In the genomic region with DNA sequence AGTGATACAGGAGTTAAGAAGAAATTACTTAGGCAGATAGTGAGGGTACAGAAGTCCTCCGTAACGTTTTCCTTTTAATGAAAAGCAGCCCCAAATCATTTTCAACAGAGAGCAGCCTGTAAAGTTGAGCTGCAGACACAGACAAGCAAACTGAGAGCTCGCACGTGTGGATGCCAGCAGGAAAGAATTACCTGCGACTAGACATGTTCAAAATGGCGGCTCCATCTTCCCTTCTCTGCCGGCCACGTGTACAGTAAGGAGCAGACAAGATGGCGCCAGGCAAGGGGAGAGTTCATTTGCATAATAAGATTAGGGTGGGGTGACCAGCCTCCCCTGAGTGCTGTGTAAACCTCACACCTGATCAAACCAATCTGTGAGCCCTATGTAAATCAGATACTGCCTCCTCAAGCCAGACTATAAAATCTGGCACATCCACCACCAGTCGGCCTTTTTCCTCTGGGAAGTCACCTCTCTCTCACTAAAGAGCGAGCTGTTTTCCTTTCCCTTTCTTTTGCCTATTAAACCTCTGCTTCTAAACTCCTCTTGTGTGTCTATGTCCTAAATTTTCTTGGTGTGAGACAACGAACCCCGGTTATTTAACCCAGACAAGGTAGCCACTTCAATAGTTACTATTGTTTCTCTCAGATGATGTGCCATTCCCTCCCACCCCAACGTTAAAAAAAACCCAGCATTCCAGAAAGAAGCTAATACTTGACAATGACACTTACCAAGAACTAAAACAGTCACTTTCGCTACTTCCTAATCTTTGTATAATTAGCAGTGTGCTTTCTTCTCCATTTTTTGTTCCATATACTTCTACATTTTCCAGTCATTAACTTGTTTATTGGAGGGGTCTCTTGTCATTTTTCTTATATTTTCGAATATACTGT, we compare ENCODE assay signal across 1 cellular context.
A peak's percentile ranks its signal among the peaks of the same experiment; 100 is the strongest.
TF ChIP-seq lines count a peak whose summit lies in the region.

No MANE protein-coding gene starts in this region.

TF ChIP-seq in K562, 482 proteins besides CTCF, POLR2A, EP300 and RAD21 (continued from another document and continues in another):
- TF ChIP-seq, protein P1, sequence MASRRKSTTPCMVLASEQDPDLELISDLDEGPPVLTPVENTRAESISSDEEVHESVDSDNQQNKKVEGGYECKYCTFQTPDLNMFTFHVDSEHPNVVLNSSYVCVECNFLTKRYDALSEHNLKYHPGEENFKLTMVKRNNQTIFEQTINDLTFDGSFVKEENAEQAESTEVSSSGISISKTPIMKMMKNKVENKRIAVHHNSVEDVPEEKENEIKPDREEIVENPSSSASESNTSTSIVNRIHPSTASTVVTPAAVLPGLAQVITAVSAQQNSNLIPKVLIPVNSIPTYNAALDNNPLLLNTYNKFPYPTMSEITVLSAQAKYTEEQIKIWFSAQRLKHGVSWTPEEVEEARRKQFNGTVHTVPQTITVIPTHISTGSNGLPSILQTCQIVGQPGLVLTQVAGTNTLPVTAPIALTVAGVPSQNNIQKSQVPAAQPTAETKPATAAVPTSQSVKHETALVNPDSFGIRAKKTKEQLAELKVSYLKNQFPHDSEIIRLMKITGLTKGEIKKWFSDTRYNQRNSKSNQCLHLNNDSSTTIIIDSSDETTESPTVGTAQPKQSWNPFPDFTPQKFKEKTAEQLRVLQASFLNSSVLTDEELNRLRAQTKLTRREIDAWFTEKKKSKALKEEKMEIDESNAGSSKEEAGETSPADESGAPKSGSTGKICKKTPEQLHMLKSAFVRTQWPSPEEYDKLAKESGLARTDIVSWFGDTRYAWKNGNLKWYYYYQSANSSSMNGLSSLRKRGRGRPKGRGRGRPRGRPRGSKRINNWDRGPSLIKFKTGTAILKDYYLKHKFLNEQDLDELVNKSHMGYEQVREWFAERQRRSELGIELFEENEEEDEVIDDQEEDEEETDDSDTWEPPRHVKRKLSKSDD (conservative IDR thresholded peaks at IDR 0.05; ENCODE audit: low read length), result 0 out of 2 replicates have a peak, but pooled peaks have one; percentile 50
- TF ChIP-seq BRF1 (IDR thresholded peaks at IDR 0.05; ENCODE audit: borderline replicate concordance, extremely low read depth, insufficient read length) (no peak), TAF1 (IDR thresholded peaks at IDR 0.05; ENCODE audit: control insufficient read depth, extremely low read depth, insufficient read depth, low read length, severe bottlenecking) (no peak), CHCHD3 (CRISPR knock-in tag; IDR thresholded peaks at IDR 0.05) (no peak), ZNF436 (CRISPR knock-in tag; IDR thresholded peaks at IDR 0.05) (no peak), CREBBP (IDR thresholded peaks at IDR 0.05; ENCODE audit: low read depth, low read length) (no peak), ZNF263 (CRISPR knock-in tag; IDR thresholded peaks at IDR 0.05; ENCODE audit: borderline replicate concordance) (no peak), KLF13 (tag; IDR thresholded peaks at IDR 0.05; ENCODE audit: borderline replicate concordance, low read depth) (peak; percentile 68; the same call in 1 of the 2 replicates), ZNF778 (CRISPR knock-in tag; IDR thresholded peaks at IDR 0.05) (no peak), LEF1 (IDR thresholded peaks at IDR 0.05) (no peak), CHD2 (IDR thresholded peaks at IDR 0.05; ENCODE audit: low read depth, low read length) (no peak), ASH1L (IDR thresholded peaks at IDR 0.05; ENCODE audit: borderline replicate concordance, low read depth, partially characterized antibody) (no peak), IFI16 (CRISPR knock-in tag; IDR thresholded peaks at IDR 0.05) (no peak), SREBF1 (IDR thresholded peaks at IDR 0.05; ENCODE audit: borderline replicate concordance, low read depth, low read length) (peak; percentile 75; the same call in 1 of the 2 replicates), ELF1 (tag; IDR thresholded peaks at IDR 0.05) (no peak), ZNF184 (CRISPR knock-in tag; IDR thresholded peaks at IDR 0.05) (no peak), E2F3 (CRISPR knock-in tag; IDR thresholded peaks at IDR 0.05) (no peak), BMI1 (IDR thresholded peaks at IDR 0.05; ENCODE audit: low read length) (no peak), EWSR1 (IDR thresholded peaks at IDR 0.05; ENCODE audit: borderline replicate concordance, low read depth, partially characterized antibody) (no peak), TEAD4 (IDR thresholded peaks at IDR 0.05; ENCODE audit: low read length) (peak; percentile 68), TEAD4 (CRISPR knock-in tag; IDR thresholded peaks at IDR 0.05; ENCODE audit: borderline replicate concordance) (no peak), ZKSCAN3 (CRISPR knock-in tag; IDR thresholded peaks at IDR 0.05) (no peak), ZNF316 (IDR thresholded peaks at IDR 0.05) (no peak), ZNF695 (CRISPR knock-in tag; IDR thresholded peaks at IDR 0.05) (no peak), ZNF561 (CRISPR knock-in tag; conservative IDR thresholded peaks at IDR 0.05) (no peak), ZNF121 (CRISPR knock-in tag; conservative IDR thresholded peaks at IDR 0.05) (no peak), PPARD (CRISPR knock-in tag; IDR thresholded peaks at IDR 0.05) (no peak), KLF6 (CRISPR knock-in tag; IDR thresholded peaks at IDR 0.05; ENCODE audit: borderline replicate concordance) (no peak; the same call in 1 of the 2 replicates), PHTF2 (CRISPR knock-in tag; IDR thresholded peaks at IDR 0.05) (peak; percentile 33; the same call in 1 of the 2 replicates), SUPT5H (IDR thresholded peaks at IDR 0.05) (peak; percentile 54; the same call in 1 of the 2 replicates), ESRRB (CRISPR knock-in tag; IDR thresholded peaks at IDR 0.05; ENCODE audit: borderline replicate concordance) (no peak), MECOM (CRISPR knock-in tag; IDR thresholded peaks at IDR 0.05) (peak; percentile 66; the same call in 1 of the 2 replicates), SAFB2 (IDR thresholded peaks at IDR 0.05; ENCODE audit: borderline replicate concordance, low read depth, low read length, severe bottlenecking) (no peak), ZNF76 (CRISPR knock-in tag; IDR thresholded peaks at IDR 0.05; ENCODE audit: borderline replicate concordance) (no peak), SAP30 (IDR thresholded peaks at IDR 0.05; ENCODE audit: borderline replicate concordance, insufficient read depth, low read depth, low read length, poor library complexity, severe bottlenecking) (no peak), MEF2D (tag; conservative IDR thresholded peaks at IDR 0.05; ENCODE audit: low read depth) (peak; percentile 75; the same call in 1 of the 2 replicates)
- TF ChIP-seq, protein P2, sequence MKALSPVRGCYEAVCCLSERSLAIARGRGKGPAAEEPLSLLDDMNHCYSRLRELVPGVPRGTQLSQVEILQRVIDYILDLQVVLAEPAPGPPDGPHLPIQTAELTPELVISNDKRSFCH (CRISPR knock-in tag; IDR thresholded peaks at IDR 0.05), result 0 out of 2 replicates have a peak, but pooled peaks have one; percentile 34
- TF ChIP-seq, protein P2 (tag; IDR thresholded peaks at IDR 0.05), result no peak
- TF ChIP-seq, protein P3, sequence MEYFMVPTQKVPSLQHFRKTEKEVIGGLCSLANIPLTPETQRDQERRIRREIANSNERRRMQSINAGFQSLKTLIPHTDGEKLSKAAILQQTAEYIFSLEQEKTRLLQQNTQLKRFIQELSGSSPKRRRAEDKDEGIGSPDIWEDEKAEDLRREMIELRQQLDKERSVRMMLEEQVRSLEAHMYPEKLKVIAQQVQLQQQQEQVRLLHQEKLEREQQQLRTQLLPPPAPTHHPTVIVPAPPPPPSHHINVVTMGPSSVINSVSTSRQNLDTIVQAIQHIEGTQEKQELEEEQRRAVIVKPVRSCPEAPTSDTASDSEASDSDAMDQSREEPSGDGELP (CRISPR knock-in tag; IDR thresholded peaks at IDR 0.05; ENCODE audit: borderline replicate concordance), result no peak; the same call in 1 of the 2 replicates
- TF ChIP-seq, protein P4, sequence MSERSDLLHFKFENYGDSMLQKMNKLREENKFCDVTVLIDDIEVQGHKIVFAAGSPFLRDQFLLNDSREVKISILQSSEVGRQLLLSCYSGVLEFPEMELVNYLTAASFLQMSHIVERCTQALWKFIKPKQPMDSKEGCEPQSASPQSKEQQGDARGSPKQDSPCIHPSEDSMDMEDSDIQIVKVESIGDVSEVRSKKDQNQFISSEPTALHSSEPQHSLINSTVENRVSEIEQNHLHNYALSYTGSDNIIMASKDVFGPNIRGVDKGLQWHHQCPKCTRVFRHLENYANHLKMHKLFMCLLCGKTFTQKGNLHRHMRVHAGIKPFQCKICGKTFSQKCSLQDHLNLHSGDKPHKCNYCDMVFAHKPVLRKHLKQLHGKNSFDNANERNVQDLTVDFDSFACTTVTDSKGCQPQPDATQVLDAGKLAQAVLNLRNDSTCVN (CRISPR knock-in tag; IDR thresholded peaks at IDR 0.05), result no peak
- TF ChIP-seq, protein P5, sequence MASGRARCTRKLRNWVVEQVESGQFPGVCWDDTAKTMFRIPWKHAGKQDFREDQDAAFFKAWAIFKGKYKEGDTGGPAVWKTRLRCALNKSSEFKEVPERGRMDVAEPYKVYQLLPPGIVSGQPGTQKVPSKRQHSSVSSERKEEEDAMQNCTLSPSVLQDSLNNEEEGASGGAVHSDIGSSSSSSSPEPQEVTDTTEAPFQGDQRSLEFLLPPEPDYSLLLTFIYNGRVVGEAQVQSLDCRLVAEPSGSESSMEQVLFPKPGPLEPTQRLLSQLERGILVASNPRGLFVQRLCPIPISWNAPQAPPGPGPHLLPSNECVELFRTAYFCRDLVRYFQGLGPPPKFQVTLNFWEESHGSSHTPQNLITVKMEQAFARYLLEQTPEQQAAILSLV (tag; IDR thresholded peaks at IDR 0.05), result no peak
- TF ChIP-seq, protein P6, sequence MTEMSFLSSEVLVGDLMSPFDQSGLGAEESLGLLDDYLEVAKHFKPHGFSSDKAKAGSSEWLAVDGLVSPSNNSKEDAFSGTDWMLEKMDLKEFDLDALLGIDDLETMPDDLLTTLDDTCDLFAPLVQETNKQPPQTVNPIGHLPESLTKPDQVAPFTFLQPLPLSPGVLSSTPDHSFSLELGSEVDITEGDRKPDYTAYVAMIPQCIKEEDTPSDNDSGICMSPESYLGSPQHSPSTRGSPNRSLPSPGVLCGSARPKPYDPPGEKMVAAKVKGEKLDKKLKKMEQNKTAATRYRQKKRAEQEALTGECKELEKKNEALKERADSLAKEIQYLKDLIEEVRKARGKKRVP (CRISPR knock-in tag; IDR thresholded peaks at IDR 0.05), result peak; percentile 72; the same call in 1 of the 2 replicates
- TF ChIP-seq, protein P7, sequence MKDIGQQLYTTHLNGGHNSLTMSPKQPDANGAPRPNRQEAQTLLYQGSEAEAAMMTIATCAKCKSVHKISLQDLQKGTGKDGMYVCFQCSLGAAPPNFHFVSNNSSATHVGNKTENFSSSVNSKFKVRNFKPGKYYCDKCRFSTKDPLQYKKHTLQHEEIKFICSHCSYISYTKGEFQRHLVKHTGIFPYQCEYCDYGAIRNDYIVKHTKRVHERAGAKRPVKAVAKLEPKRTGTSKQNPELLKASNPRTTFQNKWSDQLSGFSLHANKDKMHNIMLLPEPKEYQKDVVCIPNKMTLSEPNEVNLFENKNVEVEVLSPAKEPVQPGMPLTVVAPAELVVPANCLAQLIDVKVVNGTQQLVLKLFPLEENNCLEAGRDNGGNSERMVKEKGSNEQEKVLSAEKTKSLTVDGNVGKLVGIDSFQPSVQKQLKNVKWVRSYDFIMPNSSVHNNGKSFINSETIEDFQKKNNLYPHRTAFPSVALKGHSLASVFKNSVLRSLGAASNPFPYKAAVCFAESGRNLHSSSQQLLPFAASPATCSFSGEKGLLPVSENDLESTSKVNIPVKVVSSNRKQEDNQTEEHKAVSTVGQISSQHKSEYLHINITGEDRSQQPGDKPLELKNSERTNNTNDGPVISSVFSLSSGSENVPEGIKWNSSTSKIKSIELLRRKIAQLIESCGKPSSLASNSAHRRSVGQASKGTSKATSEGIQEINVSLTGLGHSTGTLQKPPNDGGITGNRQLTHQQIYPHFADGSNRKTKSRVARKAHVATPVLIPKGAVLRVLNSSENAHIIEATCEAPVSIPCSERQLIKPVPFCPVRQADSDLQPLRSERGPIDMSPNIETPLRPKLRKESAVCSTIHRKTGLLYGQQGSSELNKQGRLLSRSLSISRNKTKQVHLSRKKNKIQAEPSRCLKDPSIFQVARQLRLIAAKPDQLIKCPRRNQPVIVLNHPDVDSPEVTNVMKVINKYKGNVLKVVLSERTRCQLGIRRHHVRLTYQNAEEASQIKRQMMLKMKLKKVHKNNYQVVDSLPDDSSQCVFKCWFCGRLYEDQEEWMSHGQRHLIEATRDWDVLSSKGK (CRISPR knock-in tag; IDR thresholded peaks at IDR 0.05), result no peak
- TF ChIP-seq, protein P8, sequence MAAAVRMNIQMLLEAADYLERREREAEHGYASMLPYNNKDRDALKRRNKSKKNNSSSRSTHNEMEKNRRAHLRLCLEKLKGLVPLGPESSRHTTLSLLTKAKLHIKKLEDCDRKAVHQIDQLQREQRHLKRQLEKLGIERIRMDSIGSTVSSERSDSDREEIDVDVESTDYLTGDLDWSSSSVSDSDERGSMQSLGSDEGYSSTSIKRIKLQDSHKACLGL (CRISPR knock-in tag; IDR thresholded peaks at IDR 0.05; ENCODE audit: borderline replicate concordance, poor library complexity, severe bottlenecking), result no peak
- TF ChIP-seq, protein P9, sequence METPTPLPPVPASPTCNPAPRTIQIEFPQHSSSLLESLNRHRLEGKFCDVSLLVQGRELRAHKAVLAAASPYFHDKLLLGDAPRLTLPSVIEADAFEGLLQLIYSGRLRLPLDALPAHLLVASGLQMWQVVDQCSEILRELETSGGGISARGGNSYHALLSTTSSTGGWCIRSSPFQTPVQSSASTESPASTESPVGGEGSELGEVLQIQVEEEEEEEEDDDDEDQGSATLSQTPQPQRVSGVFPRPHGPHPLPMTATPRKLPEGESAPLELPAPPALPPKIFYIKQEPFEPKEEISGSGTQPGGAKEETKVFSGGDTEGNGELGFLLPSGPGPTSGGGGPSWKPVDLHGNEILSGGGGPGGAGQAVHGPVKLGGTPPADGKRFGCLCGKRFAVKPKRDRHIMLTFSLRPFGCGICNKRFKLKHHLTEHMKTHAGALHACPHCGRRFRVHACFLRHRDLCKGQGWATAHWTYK (CRISPR knock-in tag; IDR thresholded peaks at IDR 0.05), result peak; percentile 59; the same call in 1 of the 2 replicates
- TF ChIP-seq, protein P10, sequence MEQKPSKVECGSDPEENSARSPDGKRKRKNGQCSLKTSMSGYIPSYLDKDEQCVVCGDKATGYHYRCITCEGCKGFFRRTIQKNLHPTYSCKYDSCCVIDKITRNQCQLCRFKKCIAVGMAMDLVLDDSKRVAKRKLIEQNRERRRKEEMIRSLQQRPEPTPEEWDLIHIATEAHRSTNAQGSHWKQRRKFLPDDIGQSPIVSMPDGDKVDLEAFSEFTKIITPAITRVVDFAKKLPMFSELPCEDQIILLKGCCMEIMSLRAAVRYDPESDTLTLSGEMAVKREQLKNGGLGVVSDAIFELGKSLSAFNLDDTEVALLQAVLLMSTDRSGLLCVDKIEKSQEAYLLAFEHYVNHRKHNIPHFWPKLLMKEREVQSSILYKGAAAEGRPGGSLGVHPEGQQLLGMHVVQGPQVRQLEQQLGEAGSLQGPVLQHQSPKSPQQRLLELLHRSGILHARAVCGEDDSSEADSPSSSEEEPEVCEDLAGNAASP (IDR thresholded peaks at IDR 0.05), result no peak
